ENCODE assay signal across 22 cellular contexts in genomic region chr21:34242973-34243372, GRCh38.
"Had no signal": no experiment of that assay in that cellular context is flagged by ENCODE, and none has a peak within 500 bp of the region (broad histone marks: within the 10 kb centered on the region; RNA-seq: fewer than 3 reads in every experiment).

No MANE protein-coding gene starts in this region.

- ATAC-seq: natural killer cell; right cardiac atrium; sciatic nerve; stimulated activated naive CD8-positive, alpha-beta T cell treated with anti-CD3 and anti-CD28 coated beads, Interleukin-15, Interleukin-2, amounts not matched to agents 100 U/mL and 50 U/mL, for 24 hours had no signal

- H3K9ac ChIP-seq: neural progenitor cell had no signal

- H3K79me2 ChIP-seq: hepatocyte had no signal

- H3K4me3 ChIP-seq: hepatocyte, left ventricle myocardium inferior, lung, neural progenitor cell, pancreas, prostate gland, skin epidermis, stomach, testis, thyroid gland, uterus had no signal

- DNase-seq: kidney; left ventricle myocardium inferior; naive B cell; natural killer cell; posterior cingulate gyrus; retina; right cardiac atrium; stimulated activated CD4-positive, alpha-beta T cell treated with anti-CD3 and anti-CD28 coated beads, Interleukin-12 subunit alpha, Interleukin-12 subunit beta, amount 100 ng/mL, for 4 hours; stimulated activated CD4-positive, alpha-beta T cell treated with anti-CD3 and anti-CD28 coated beads, Interleukin-4, amount 100 ng/mL, for 1 hour; stimulated activated naive B cell treated with anti-CD40 and anti-IgM and Interleukin-4, amounts not matched to agents 10 μg/mL and 1 μg/mL and 100 μg/mL, for 72 hours; uterus had no signal

- H2AFZ ChIP-seq: hepatocyte, neural progenitor cell had no signal

- FAIRE-seq: kidney, pancreas had no signal

- H3K27ac ChIP-seq: hepatocyte, left ventricle myocardium inferior, neural progenitor cell, pancreas, prostate gland, skin epidermis, stomach, testis, uterus had no signal

- H3K27me3 ChIP-seq: hepatocyte, neural progenitor cell, pancreas, stomach, testis, thyroid gland, uterus had no signal

- H3K36me3 ChIP-seq: left ventricle myocardium inferior, neural progenitor cell, pancreas, prostate gland, thyroid gland, uterus had no signal

- H3K9me3 ChIP-seq: pancreas, prostate gland, testis, thyroid gland, uterus had no signal

- H3K4me2 ChIP-seq: hepatocyte, neural progenitor cell had no signal

- H3K4me1 ChIP-seq: left ventricle myocardium inferior, neural progenitor cell, pancreas, prostate gland, stomach, testis, thyroid gland, uterus had no signal
